1 cellular context compared by ENCODE assay signal in genomic region chr10:86937502-86938154, GRCh38.
TF ChIP-seq lines count a peak whose summit lies in the region.

No MANE protein-coding gene starts in this region.

TF ChIP-seq in H1, 55 proteins besides CTCF, POLR2A, EP300 and RAD21:
- TF ChIP-seq CREB1 (IDR thresholded peaks at IDR 0.05) (no peak), CBX8 (IDR thresholded peaks at IDR 0.05; ENCODE audit: borderline replicate concordance, low read depth, low read length) (no peak), RNF2 (IDR thresholded peaks at IDR 0.05; ENCODE audit: borderline replicate concordance, low read depth, low read length, missing control alignments, poor library complexity, severe bottlenecking) (no peak), CTBP2 (IDR thresholded peaks at IDR 0.05; ENCODE audit: borderline replicate concordance, insufficient read depth, insufficient read length, low read length) (no peak), ATF3 (IDR thresholded peaks at IDR 0.05; ENCODE audit: insufficient read depth, low read depth, low read length) (no peak), EGR1 (IDR thresholded peaks at IDR 0.05; ENCODE audit: borderline replicate concordance, low read depth, low read length) (no peak)
- TF ChIP-seq, protein P1, sequence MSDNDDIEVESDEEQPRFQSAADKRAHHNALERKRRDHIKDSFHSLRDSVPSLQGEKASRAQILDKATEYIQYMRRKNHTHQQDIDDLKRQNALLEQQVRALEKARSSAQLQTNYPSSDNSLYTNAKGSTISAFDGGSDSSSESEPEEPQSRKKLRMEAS (IDR thresholded peaks at IDR 0.05), result no peak
